Comparison of ENCODE assay signal across 31 cellular contexts in the genomic region with DNA sequence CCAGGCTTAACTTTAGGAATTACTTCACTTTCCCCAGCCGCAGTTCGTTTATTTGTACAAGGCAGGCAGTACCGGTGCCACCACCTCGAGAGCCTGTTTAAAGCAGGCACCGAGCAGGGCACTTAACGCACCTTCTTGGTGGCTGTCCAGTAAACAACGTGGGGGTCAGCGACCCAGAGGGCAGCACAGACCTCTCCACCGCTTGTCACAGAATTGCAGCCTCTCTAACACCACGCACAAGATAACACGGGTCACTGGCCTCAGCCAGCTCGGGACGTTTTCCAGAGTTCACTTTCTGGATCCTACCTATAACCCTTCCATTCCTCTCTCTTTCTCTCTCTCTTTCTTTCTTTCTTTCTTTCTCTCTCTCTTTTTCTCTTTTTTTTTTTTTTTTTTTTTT. TPM values are rescaled to one million over a fixed set of nuclear protein-coding genes. Genes with fewer than 3 reads are reported as not detected.
DNase-seq lines count a peak whose midpoint lies in the region; ATAC-seq and TF ChIP-seq lines count a peak whose summit lies in the region.
"Had no signal": no experiment of that assay in that cellular context is flagged by ENCODE, and none has a peak within 500 bp of the region (broad histone marks: within the 10 kb centered on the region; RNA-seq: fewer than 3 reads in every experiment).

No MANE protein-coding gene starts in this region.

- no peak overlapping the region for H3K14ac ChIP-seq in neuronal stem cell (ENCODE audit: low read length)

- peaks cover 0 to 21% (median 9%) of the 10 kb centered on the region in 4 donors for H3K4me1 ChIP-seq in liver (ENCODE audit: control insufficient read depth in 4 of 4, insufficient read depth in 4 of 4, low read length in 3 of 4)
- peaks cover 0 to under 1% of the 10 kb centered on the region in 2 donors for H3K4me1 ChIP-seq in neuronal stem cell (ENCODE audit: control insufficient read depth in 2 of 2, insufficient read depth in 1 of 2, low read depth in 1 of 2, low read length in 2 of 2)
- H3K4me1 ChIP-seq: BE2C had no signal

- H3K4me3 ChIP-seq in liver (ENCODE audit: low read depth in 1 of 3, low read length in 3 of 3), result no peak overlapping the region
- H3K4me3 ChIP-seq in neuronal stem cell (ENCODE audit: low read length in 2 of 2), result no peak overlapping the region
- H3K4me3 ChIP-seq in H7 (ENCODE audit: insufficient read depth, low read depth, low read length), result no peak overlapping the region

- peaks cover 8% of the 10 kb centered on the region for H3K4me1 Mint-ChIP-seq in stimulated activated naive CD8-positive, alpha-beta T cell treated with anti-CD3 and anti-CD28 coated beads, Interleukin-15, Interleukin-2, amounts not matched to agents 100 ng/mL and 50 ng/mL, for 24 hours (ENCODE audit: low read depth)
- no peaks in the 10 kb centered on the region for H3K4me1 Mint-ChIP-seq in stimulated activated naive CD8-positive, alpha-beta T cell treated with anti-CD3 and anti-CD28 coated beads, Interleukin-15, amount 100 ng/mL, for 72 hours
- H3K4me1 Mint-ChIP-seq in activated CD8-positive, alpha-beta memory T cell treated with anti-CD3 and anti-CD28 coated beads, Interleukin-2, amount 10 ng/mL, durations not matched to agents 7 days and 5 days, result peaks cover 9% of the 10 kb centered on the region

- no peak overlapping the region for H2BK120ac ChIP-seq in neuronal stem cell (ENCODE audit: low read depth, low read length)

- CTCF ChIA-PET in activated CD8-positive, alpha-beta memory T cell treated with anti-CD3 and anti-CD28 coated beads, Interleukin-2, amount 10 ng/mL, durations not matched to agents 7 days and 5 days (lab: Charles Lee), result no interaction called here

- H2AFZ ChIP-seq in neuronal stem cell (ENCODE audit: low read length), result no peak overlapping the region

- ATAC-seq in stimulated activated naive CD8-positive, alpha-beta T cell treated with anti-CD3 and anti-CD28 coated beads, Interleukin-15, amount 100 ng/mL, for 72 hours, result no peak
- no peak for ATAC-seq in activated CD8-positive, alpha-beta memory T cell treated with anti-CD3 and anti-CD28 coated beads, Interleukin-2, amount 10 ng/mL, durations not matched to agents 7 days and 5 days
- ATAC-seq: Panc1 had no signal

- H4K91ac ChIP-seq in neuronal stem cell (ENCODE audit: low read depth, low read length, poor library complexity), result no peak overlapping the region

- H3K36me3 Mint-ChIP-seq in stimulated activated naive CD8-positive, alpha-beta T cell treated with anti-CD3 and anti-CD28 coated beads, Interleukin-15, Interleukin-2, amounts not matched to agents 100 ng/mL and 50 ng/mL, for 24 hours (ENCODE audit: low read depth), result no peaks in the 10 kb centered on the region
- H3K36me3 Mint-ChIP-seq in activated CD8-positive, alpha-beta memory T cell treated with anti-CD3 and anti-CD28 coated beads, Interleukin-2, amount 10 ng/mL, durations not matched to agents 7 days and 5 days, result no peaks in the 10 kb centered on the region
- H3K36me3 Mint-ChIP-seq: CD14-positive monocyte had no signal

- no peaks in the 10 kb centered on the region for H3K27me3 Mint-ChIP-seq in stimulated activated naive CD8-positive, alpha-beta T cell treated with anti-CD3 and anti-CD28 coated beads, Interleukin-15, Interleukin-2, amounts not matched to agents 100 ng/mL and 50 ng/mL, for 24 hours
- no peaks in the 10 kb centered on the region for H3K27me3 Mint-ChIP-seq in stimulated activated naive CD8-positive, alpha-beta T cell treated with anti-CD3 and anti-CD28 coated beads, Interleukin-15, amount 100 ng/mL, for 72 hours
- no peaks in the 10 kb centered on the region for H3K27me3 Mint-ChIP-seq in activated CD8-positive, alpha-beta memory T cell treated with anti-CD3 and anti-CD28 coated beads, Interleukin-2, amount 10 ng/mL, durations not matched to agents 7 days and 5 days

- no peak overlapping the region for H2BK15ac ChIP-seq in neuronal stem cell (ENCODE audit: low read length)

- peak overlapping the region; percentile 14 for H2AK5ac ChIP-seq in neuronal stem cell (ENCODE audit: low read depth, low read length)

- peak overlapping the region; percentile 59 for H3K18ac ChIP-seq in neuronal stem cell (ENCODE audit: low read length)

- no peak overlapping the region for H4K8ac ChIP-seq in neuronal stem cell (ENCODE audit: low read depth, low read length)

- H3K23ac ChIP-seq in neuronal stem cell (ENCODE audit: low read depth, low read length, poor library complexity), result peak overlapping the region; percentile 25

- H3K9ac ChIP-seq in liver (ENCODE audit: low read depth in 1 of 2, low read length in 2 of 2) (no peak overlapping the region), neuronal stem cell (ENCODE audit: low read depth, low read length, poor library complexity) (no peak overlapping the region)

- no peak overlapping the region for H3K4ac ChIP-seq in neuronal stem cell (ENCODE audit: low read length)

- peak overlapping the region; percentile 8 for H3K27ac Mint-ChIP-seq in stimulated activated naive CD8-positive, alpha-beta T cell treated with anti-CD3 and anti-CD28 coated beads, Interleukin-15, Interleukin-2, amounts not matched to agents 100 ng/mL and 50 ng/mL, for 24 hours
- H3K27ac Mint-ChIP-seq in stimulated activated naive CD8-positive, alpha-beta T cell treated with anti-CD3 and anti-CD28 coated beads, Interleukin-15, amount 100 ng/mL, for 72 hours, result no peak overlapping the region
- H3K27ac Mint-ChIP-seq in activated CD8-positive, alpha-beta memory T cell treated with anti-CD3 and anti-CD28 coated beads, Interleukin-2, amount 10 ng/mL, durations not matched to agents 7 days and 5 days, result no peak overlapping the region
- H3K27ac Mint-ChIP-seq: CD14-positive monocyte had no signal

- H3K27ac ChIP-seq in liver (ENCODE audit: low read depth in 1 of 2, low read length in 2 of 2) (peak overlapping the region in 1 of 2 donors; percentile 53), neuronal stem cell (replicated peaks; ENCODE audit: low read length) (no peak overlapping the region)
- H3K27ac ChIP-seq: HL-60, RWPE1 had no signal

- H3K4me3 Mint-ChIP-seq in stimulated activated naive CD8-positive, alpha-beta T cell treated with anti-CD3 and anti-CD28 coated beads, Interleukin-15, Interleukin-2, amounts not matched to agents 100 ng/mL and 50 ng/mL, for 24 hours, result no peak overlapping the region
- no peak overlapping the region for H3K4me3 Mint-ChIP-seq in stimulated activated naive CD8-positive, alpha-beta T cell treated with anti-CD3 and anti-CD28 coated beads, Interleukin-15, amount 100 ng/mL, for 72 hours
- no peak overlapping the region for H3K4me3 Mint-ChIP-seq in activated CD8-positive, alpha-beta memory T cell treated with anti-CD3 and anti-CD28 coated beads, Interleukin-2, amount 10 ng/mL, durations not matched to agents 7 days and 5 days
- H3K4me3 Mint-ChIP-seq: CD14-positive monocyte had no signal

- H3K9me3 ChIP-seq in liver (ENCODE audit: control insufficient read depth in 4 of 4, low read length in 3 of 4) (no peaks in the 10 kb centered on the region), neuronal stem cell (replicated peaks in 1 of 2; ENCODE audit: control insufficient read depth in 2 of 2, insufficient read depth in 1 of 2, low read depth in 1 of 2, low read length in 2 of 2) (no peaks in the 10 kb centered on the region)
- H3K9me3 ChIP-seq: BE2C had no signal

- no peak overlapping the region for H2BK5ac ChIP-seq in neuronal stem cell (ENCODE audit: low read length)

- DNase-seq in stimulated activated naive CD8-positive, alpha-beta T cell treated with anti-CD3 and anti-CD28 coated beads, Interleukin-15, amount 100 ng/mL, for 72 hours, result no peak
- DNase-seq in neuronal stem cell (ENCODE audit: low spot score), result no peak
- DNase-seq in activated CD8-positive, alpha-beta memory T cell treated with anti-CD3 and anti-CD28 coated beads, Interleukin-2, amount 10 ng/mL, durations not matched to agents 7 days and 5 days, result no peak
- DNase-seq in H7, result no peak
- DNase-seq in SW 1271 (lab: John Stamatoyannopoulos, UW), result no peak
- no peak for DNase-seq in GM20000 (ENCODE audit: low spot score)
- DNase-seq: 8988T; ACHN; BE2C; Calu3; DMS79 treated with DMSO at 0.1 percent for 48 hours; GF-D8; KBM-7; NCI-H1105 treated with DMSO at 0.1 percent for 48 hours; NCI-H146; NCI-H2029; NCI-H446; NCI-H526; NCI-H82; NK-92 treated with Interleukin-12 subunit alpha and Interleukin-12 subunit beta, amount 100 ng/mL, for 24 hours; SHP77 had no signal

- H3K79me1 ChIP-seq in neuronal stem cell (ENCODE audit: low read depth, low read length), result no peaks in the 10 kb centered on the region

- WGBS in liver, result 31% methylated on average over 13 of the region's 13 CpGs
- WGBS in neuronal stem cell (ENCODE audit: extremely low coverage in 2 of 2, insufficient read length in 2 of 2, insufficient replicate concordance in 1 of 2), 2 donors, result no CpG with 5 or more reads among the region's 13 CpGs

- H3K27me3 ChIP-seq in liver (ENCODE audit: control insufficient read depth in 4 of 4, insufficient read depth in 4 of 4, low read length in 3 of 4), result no peaks in the 10 kb centered on the region
- H3K27me3 ChIP-seq in neuronal stem cell (ENCODE audit: control insufficient read depth in 3 of 3, insufficient read depth in 3 of 3, low read depth in 1 of 3, low read length in 3 of 3), result no peaks in the 10 kb centered on the region
- no peaks in the 10 kb centered on the region for H3K27me3 ChIP-seq in H7 (ENCODE audit: control insufficient read depth, insufficient read depth, low read length)
- H3K27me3 ChIP-seq: BE2C had no signal

- TF ChIP-seq CTCF in liver (IDR thresholded peaks at IDR 0.05; ENCODE audit: low read depth, low read length, missing input control) (peak; percentile 29), GM20000 (IDR thresholded peaks at IDR 0.05; ENCODE audit: extremely low read depth, missing control alignments) (no peak)

- H3K36me3 ChIP-seq in liver (ENCODE audit: control insufficient read depth in 4 of 4, insufficient read depth in 3 of 4, low read depth in 1 of 4, low read length in 3 of 4) (no peaks in the 10 kb centered on the region), neuronal stem cell (replicated peaks in 1 of 2; ENCODE audit: control insufficient read depth in 2 of 2, insufficient read depth in 2 of 2, low read length in 2 of 2) (no peaks in the 10 kb centered on the region), H7 (replicated peaks; ENCODE audit: control insufficient read depth, insufficient read depth, low read length) (no peaks in the 10 kb centered on the region)
- H3K36me3 ChIP-seq: BE2C had no signal

- H2BK12ac ChIP-seq in neuronal stem cell (ENCODE audit: low read length), result peak overlapping the region; percentile 33

- H3K9me3 Mint-ChIP-seq in stimulated activated naive CD8-positive, alpha-beta T cell treated with anti-CD3 and anti-CD28 coated beads, Interleukin-15, Interleukin-2, amounts not matched to agents 100 ng/mL and 50 ng/mL, for 24 hours, result no peaks in the 10 kb centered on the region
- H3K9me3 Mint-ChIP-seq in stimulated activated naive CD8-positive, alpha-beta T cell treated with anti-CD3 and anti-CD28 coated beads, Interleukin-15, amount 100 ng/mL, for 72 hours, result no peaks in the 10 kb centered on the region
- no peaks in the 10 kb centered on the region for H3K9me3 Mint-ChIP-seq in activated CD8-positive, alpha-beta memory T cell treated with anti-CD3 and anti-CD28 coated beads, Interleukin-2, amount 10 ng/mL, durations not matched to agents 7 days and 5 days (ENCODE audit: low read depth)
- H3K9me3 Mint-ChIP-seq: CD14-positive monocyte had no signal

- TF ChIP-seq RAD21 in liver (IDR thresholded peaks at IDR 0.05), result peak; percentile 61 to 75

- no peak overlapping the region for H3K4me2 ChIP-seq in neuronal stem cell (ENCODE audit: insufficient read depth, low read length, poor library complexity, severe bottlenecking)

RNA-seq across cellular contexts. Expression of a gene that starts 16.8 kb away (rescaled TPM):
- 10 to 100 TPM; 21.2 to 33.7 TPM for total RNA-seq in liver
- polyA plus RNA-seq in liver, result 10 to 100 TPM; 14.4 to 17.0 TPM
- polyA plus RNA-seq in neuronal stem cell (2013, experiment 1 of 2), result 102 TPM
- 99.9 TPM for polyA plus RNA-seq in neuronal stem cell (2013, experiment 2 of 2)
- 100 to 1,000 TPM; 119 to 150 TPM for total RNA-seq in activated CD8-positive, alpha-beta memory T cell treated with anti-CD3 and anti-CD28 coated beads, Interleukin-2, amount 10 ng/mL, durations not matched to agents 7 days and 5 days
- total RNA-seq in H7 (2014; rRNA removed; shearing (Covaris generic)), result 85.4 and 86.8 TPM in 2 replicates

RNA-seq across cellular contexts. Expression of a gene that starts 30.3 kb away (rescaled TPM):
- not detected for total RNA-seq in liver
- not detected for polyA plus RNA-seq in liver
- 0.36 TPM for polyA plus RNA-seq in neuronal stem cell (2013, experiment 1 of 2)
- polyA plus RNA-seq in neuronal stem cell (2013, experiment 2 of 2), result 0.60 TPM
- total RNA-seq in activated CD8-positive, alpha-beta memory T cell treated with anti-CD3 and anti-CD28 coated beads, Interleukin-2, amount 10 ng/mL, durations not matched to agents 7 days and 5 days, result not detected
- total RNA-seq in H7 (2014; rRNA removed; shearing (Covaris generic)), result 1.9 TPM in 1 of 2 replicates, not detected in the other
- total RNA-seq: Calu3, H4, LHCN-M2, MCF 10A, SK-MEL-5 had no signal
- polyA plus RNA-seq: CD14-positive monocyte had no signal
